Comparison of ENCODE assay signal across 11 cellular contexts in genomic region chr6:52904562-52905279, GRCh38. TPM values are rescaled to one million over a fixed set of nuclear protein-coding genes. Genes with fewer than 3 reads are reported as not detected.
DNase-seq lines count a peak whose midpoint lies in the region; ATAC-seq and TF ChIP-seq lines count a peak whose summit lies in the region.
"Had no signal": no experiment of that assay in that cellular context is flagged by ENCODE, and none has a peak within 500 bp of the region (broad histone marks: within the 10 kb centered on the region; RNA-seq: fewer than 3 reads in every experiment).

No MANE protein-coding gene starts in this region.

- POLR2A ChIA-PET in AG04450 (lab: Yijun Ruan, JAX) = no interaction called here
- POLR2A ChIA-PET in Panc1 (lab: Charles Lee) = no interaction called here

- in situ Hi-C loops in GM13976 (cut with MboI; ENCODE audit: low sequenced_read_pairs, unreplicated experiment) = no loop called here
- in situ Hi-C loops in Panc1 (cut with HindIII; ENCODE audit: low pct_unique_long_range_greater_than_20kb, low sequenced_read_pairs) = no loop called here

- TF ChIP-seq CTCF in AG04450 (IDR thresholded peaks at IDR 0.05; ENCODE audit: low read depth, low read length) (peak; percentile 34), GM13976 (IDR thresholded peaks at IDR 0.05; ENCODE audit: borderline replicate concordance, control extremely low read depth, extremely low read depth, insufficient read depth, missing control alignments) (peak; percentile 21), Panc1 (IDR thresholded peaks at IDR 0.05) (peak; percentile 62), glutamatergic neuron (IDR thresholded peaks at IDR 0.05; ENCODE audit: partially characterized antibody, unreplicated experiment) (peak; percentile 17)

- H3K9me3 ChIP-seq in AG04450 (ENCODE audit: control insufficient read depth, insufficient read depth, low read length) = no peaks in the 10 kb centered on the region
- H3K9me3 ChIP-seq in Panc1 (ENCODE audit: control insufficient read depth, insufficient read depth, low read depth, low read length) = no peaks in the 10 kb centered on the region

- ATAC-seq in Panc1 = peak; percentile 71
- no peak for ATAC-seq in HG03135 (IDR thresholded peaks at IDR 0.05; ENCODE audit: unreplicated experiment)
- ATAC-seq in HG02970 (IDR thresholded peaks at IDR 0.05; ENCODE audit: low FRiP score, unreplicated experiment) = no peak
- ATAC-seq in HG03520 (IDR thresholded peaks at IDR 0.05; ENCODE audit: unreplicated experiment) = no peak

- CTCF ChIA-PET in AG04450 (lab: Charles Lee) (interaction anchor here (0.6 kb wide), 1 partner anchor 113 kb away, joined by 3 read pairs; no protein-coding TSS in a partner anchor), Panc1 (lab: Charles Lee) (no interaction called here)

- no peak overlapping the region for H3K4me3 Mint-ChIP-seq in glutamatergic neuron (ENCODE audit: unreplicated experiment)
- H3K4me3 Mint-ChIP-seq in activated T-cell treated with anti-CD3 and anti-CD28 coated beads, Interleukin-2, amount 50 U/mL, for 24 hours = no peak overlapping the region

- BruUV-seq in Panc1 (replicated peaks; lab: Mats Ljungman, UMichigan) = no TSS peak

- peaks cover 2% of the 10 kb centered on the region for H3K9me3 Mint-ChIP-seq in glutamatergic neuron (ENCODE audit: unreplicated experiment)
- no peaks in the 10 kb centered on the region for H3K9me3 Mint-ChIP-seq in activated T-cell treated with anti-CD3 and anti-CD28 coated beads, Interleukin-2, amount 50 U/mL, for 24 hours

- DNase-seq in AG04450 (ENCODE audit: low read depth, low spot score) (no peak), GM13976 (ENCODE audit: low spot score) (no peak), Panc1 (ENCODE audit: low read depth, low spot score) (no peak), glutamatergic neuron (no peak)
- DNase-seq in activated T-cell treated with anti-CD3 and anti-CD28 coated beads, Interleukin-2, amount 50 U/mL, for 24 hours = no peak
- DNase-seq: cerebellar nuclear complex, DMS79 treated with DMSO at 0.1 percent for 48 hours had no signal

- H3K36me3 ChIP-seq in Panc1 (ENCODE audit: control insufficient read depth, insufficient read depth, low read length) = no peaks in the 10 kb centered on the region

- H3K4me3 ChIP-seq in AG04450 (ENCODE audit: low read depth, low read length) (no peak overlapping the region), Panc1 (ENCODE audit: low read depth in 2 of 2, low read length in 2 of 2) (no peak overlapping the region)

- intact Hi-C loops in Panc1 (cut with micrococcal nuclease; ENCODE audit: unreplicated experiment) = no loop called here

- H3K27me3 Mint-ChIP-seq in glutamatergic neuron (ENCODE audit: unreplicated experiment) = peaks cover 2% of the 10 kb centered on the region
- peaks cover 18% of the 10 kb centered on the region for H3K27me3 Mint-ChIP-seq in activated T-cell treated with anti-CD3 and anti-CD28 coated beads, Interleukin-2, amount 50 U/mL, for 24 hours

- no peak overlapping the region for H3K27ac ChIP-seq in AG04450 (ENCODE audit: low read depth, low read length)
- no peak overlapping the region for H3K27ac ChIP-seq in Panc1 (ENCODE audit: low read length)

- no peaks in the 10 kb centered on the region for H3K36me3 Mint-ChIP-seq in glutamatergic neuron (ENCODE audit: unreplicated experiment)
- H3K36me3 Mint-ChIP-seq in activated T-cell treated with anti-CD3 and anti-CD28 coated beads, Interleukin-2, amount 50 U/mL, for 24 hours (ENCODE audit: low read depth) = no peaks in the 10 kb centered on the region

- H3K27ac Mint-ChIP-seq in glutamatergic neuron (ENCODE audit: unreplicated experiment) = no peak overlapping the region
- no peak overlapping the region for H3K27ac Mint-ChIP-seq in activated T-cell treated with anti-CD3 and anti-CD28 coated beads, Interleukin-2, amount 50 U/mL, for 24 hours

- H3K4me1 ChIP-seq in Panc1 (ENCODE audit: control insufficient read depth, insufficient read depth, low read length) = no peaks in the 10 kb centered on the region

- H3K27me3 ChIP-seq in AG04450 (ENCODE audit: control insufficient read depth, insufficient read depth, low read length) = no peaks in the 10 kb centered on the region
- H3K27me3 ChIP-seq in Panc1 (ENCODE audit: control insufficient read depth, insufficient read depth, low read length) = no peaks in the 10 kb centered on the region

- no peaks in the 10 kb centered on the region for H3K4me1 Mint-ChIP-seq in glutamatergic neuron (ENCODE audit: low read depth, unreplicated experiment)
- H3K4me1 Mint-ChIP-seq in activated T-cell treated with anti-CD3 and anti-CD28 coated beads, Interleukin-2, amount 50 U/mL, for 24 hours (ENCODE audit: low read depth) = peaks cover 2% of the 10 kb centered on the region

RNA-seq across cellular contexts. Expression of gene GSTA3, which starts 4.8 kb away (rescaled TPM):
- not detected in 2 replicates for polyA plus RNA-seq in AG04450 (2011; rRNA removed)
- polyA minus RNA-seq in AG04450 (2011; rRNA and poly(A)+ RNA removed) = not detected in 2 replicates
- total RNA-seq in Panc1 (2021; ENCODE audit: unreplicated experiment) (not detected), glutamatergic neuron (ENCODE audit: unreplicated experiment) (not detected)
- not detected for polyA plus RNA-seq in Panc1 (2012; ENCODE audit: insufficient read length)
- total RNA-seq: pulmonary artery endothelial cell had no signal
